10 cellular contexts compared by ENCODE assay signal in the genomic region with DNA sequence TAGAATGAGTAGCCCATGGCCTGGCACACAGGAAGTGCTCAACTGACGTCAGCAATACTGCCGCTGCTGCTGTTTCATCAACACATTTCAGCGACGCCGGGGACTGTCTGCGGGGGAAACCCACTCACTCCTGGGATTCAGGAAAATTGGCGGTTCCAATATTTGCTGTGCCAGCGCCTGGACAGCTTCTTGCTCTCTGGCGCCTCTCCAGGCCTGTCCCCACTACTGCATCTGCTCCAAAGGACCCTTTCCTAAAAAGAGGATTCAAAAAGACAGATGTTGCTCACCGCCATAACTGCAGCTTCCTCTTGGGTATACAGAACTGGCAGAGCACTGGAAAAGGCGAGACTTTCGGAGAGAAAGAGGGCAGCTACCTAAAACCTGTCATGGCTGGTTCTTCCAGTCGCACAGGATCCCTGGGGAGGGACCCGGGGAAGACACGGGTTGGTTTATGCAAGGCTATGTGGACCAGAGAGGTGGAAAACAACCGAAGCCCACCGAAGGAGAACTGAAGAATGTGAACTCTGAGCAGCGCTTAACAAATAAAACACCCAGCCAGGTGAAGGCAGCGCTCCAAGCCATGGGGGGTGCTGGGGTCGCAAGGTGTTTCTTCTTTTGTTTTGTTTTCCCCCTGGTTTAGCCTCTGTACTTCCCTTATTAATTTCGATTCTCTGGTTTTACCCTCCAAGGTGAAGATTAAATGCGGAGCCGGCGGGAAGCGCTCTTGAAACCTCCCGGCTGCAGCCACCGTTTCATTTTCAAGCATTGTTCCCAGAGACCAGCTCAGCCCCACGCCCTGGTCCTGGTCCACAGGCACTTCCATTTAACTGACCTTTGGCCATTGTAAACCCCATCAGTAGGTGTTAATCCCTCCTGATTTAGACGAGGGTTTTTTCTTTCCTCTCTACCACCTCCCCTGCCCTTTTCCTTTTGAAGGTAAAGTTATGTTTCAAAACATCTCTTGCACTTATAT. TPM values are rescaled to one million over a fixed set of nuclear protein-coding genes. Genes with fewer than 3 reads are reported as not detected.
A peak's percentile ranks its signal among the peaks of the same experiment; 100 is the strongest.
DNase-seq lines count a peak whose midpoint lies in the region; ATAC-seq and TF ChIP-seq lines count a peak whose summit lies in the region.
"Had no signal": no experiment of that assay in that cellular context is flagged by ENCODE, and none has a peak within 500 bp of the region (broad histone marks: within the 10 kb centered on the region; RNA-seq: fewer than 3 reads in every experiment).

No MANE protein-coding gene starts in this region.

- no peaks in the 10 kb centered on the region for H3K9me3 ChIP-seq in mucosa of descending colon

- intact Hi-C loops in mucosa of descending colon (cut with DNase I, micrococcal nuclease), result no loop called here

- TF ChIP-seq CTCF in mucosa of descending colon (IDR thresholded peaks at IDR 0.05), result peak; percentile 25
- no peak for TF ChIP-seq CTCF in coronary artery (IDR thresholded peaks at IDR 0.05)

- DNase-seq in DMS153 (lab: John Stamatoyannopoulos, UW) (peak; percentile 71), LoVo (ENCODE audit: low spot score) (peak; percentile 19), T47D (ENCODE audit: low read depth in 1 of 2, low spot score in 1 of 2) (peak; percentile 39 to 60), mucosa of descending colon (peak in 2 of 3 donors; percentile 19 to 33), coronary artery (ENCODE audit: low spot score) (no peak), NCI-H2196 treated with DMSO at 0.1 percent for 48 hours (lab: John Stamatoyannopoulos, UW; ENCODE audit: unreplicated experiment) (no peak)
- DNase-seq in activated CD4-positive, alpha-beta T cell treated with anti-CD3 and anti-CD28 coated beads for 4 hours, result no peak
- DNase-seq: immature natural killer cell, NCI-H1694 had no signal

- peaks cover 6% of the 10 kb centered on the region for H3K4me1 ChIP-seq in mucosa of descending colon (ENCODE audit: low read depth)

- H3K4me3 ChIP-seq in mucosa of descending colon, result no peak overlapping the region
- H3K4me3 ChIP-seq in coronary artery, result no peak overlapping the region

- H3K36me3 ChIP-seq in mucosa of descending colon (ENCODE audit: low read depth), result no peaks in the 10 kb centered on the region

- no peak overlapping the region for H3K27ac ChIP-seq in coronary artery

- ATAC-seq in mucosa of descending colon (peak; percentile 70), GM21423 (IDR thresholded peaks at IDR 0.05; ENCODE audit: unreplicated experiment) (no peak)

- in situ Hi-C loops in T47D (cut with HindIII; ENCODE audit: low pct_unique_long_range_greater_than_20kb, low sequenced_read_pairs), result no loop called here

RNA-seq across cellular contexts. Expression of a gene that starts 39.5 kb away (rescaled TPM):
- total RNA-seq in mucosa of descending colon, result under 1 TPM in 1 of 3 donors, not detected in 2; 0.31 TPM

Comparison
In these comparisons a context has a peak if more than half of its experiments do, and no peak if none do; other contexts are left out.
1. DNase-seq: peak in DMS153 (single experiment), LoVo (single experiment), T47D (2 of 2) and mucosa of descending colon (2 of 3); none in coronary artery (single experiment), NCI-H2196 treated with DMSO at 0.1 percent for 48 hours (single experiment) and activated CD4-positive, alpha-beta T cell treated with anti-CD3 and anti-CD28 coated beads for 4 hours (0 of 2).